In genomic region chr7:116675812-116676355, GRCh38 we compare ENCODE assay signal across 1 cellular context.
TF ChIP-seq lines count a peak whose summit lies in the region.

No MANE protein-coding gene starts in this region.

TF ChIP-seq in HEK293, 187 proteins besides CTCF, POLR2A, EP300 and RAD21 (continued from another document and continues in another):
- TF ChIP-seq ELK4 (IDR thresholded peaks at IDR 0.05; ENCODE audit: borderline replicate concordance, low read depth, low read length): no peak
- TF ChIP-seq ZNF16 (tag by site-specific recombination; IDR thresholded peaks at IDR 0.05; ENCODE audit: low read depth): no peak
- TF ChIP-seq PRDM1 (tag by site-specific recombination; IDR thresholded peaks at IDR 0.05): no peak
- TF ChIP-seq ZSCAN5A (tag by site-specific recombination; IDR thresholded peaks at IDR 0.05): no peak
- TF ChIP-seq ZNF549 (tag by site-specific recombination; IDR thresholded peaks at IDR 0.05): no peak
- no peak for TF ChIP-seq ZNF140 (tag by site-specific recombination; IDR thresholded peaks at IDR 0.05)
- no peak for TF ChIP-seq ZNF239 (tag by site-specific recombination; IDR thresholded peaks at IDR 0.05)
- TF ChIP-seq, protein P1, sequence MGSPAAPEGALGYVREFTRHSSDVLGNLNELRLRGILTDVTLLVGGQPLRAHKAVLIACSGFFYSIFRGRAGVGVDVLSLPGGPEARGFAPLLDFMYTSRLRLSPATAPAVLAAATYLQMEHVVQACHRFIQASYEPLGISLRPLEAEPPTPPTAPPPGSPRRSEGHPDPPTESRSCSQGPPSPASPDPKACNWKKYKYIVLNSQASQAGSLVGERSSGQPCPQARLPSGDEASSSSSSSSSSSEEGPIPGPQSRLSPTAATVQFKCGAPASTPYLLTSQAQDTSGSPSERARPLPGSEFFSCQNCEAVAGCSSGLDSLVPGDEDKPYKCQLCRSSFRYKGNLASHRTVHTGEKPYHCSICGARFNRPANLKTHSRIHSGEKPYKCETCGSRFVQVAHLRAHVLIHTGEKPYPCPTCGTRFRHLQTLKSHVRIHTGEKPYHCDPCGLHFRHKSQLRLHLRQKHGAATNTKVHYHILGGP (tag by site-specific recombination; IDR thresholded peaks at IDR 0.05): no peak
- TF ChIP-seq KLF8 (tag by site-specific recombination; IDR thresholded peaks at IDR 0.05): no peak
- no peak for TF ChIP-seq HOXA7 (CRISPR knock-in tag; IDR thresholded peaks at IDR 0.05; ENCODE audit: borderline replicate concordance)
- TF ChIP-seq GFI1B (tag by site-specific recombination; IDR thresholded peaks at IDR 0.05): peak; percentile 53; the same call in 1 of the 2 replicates
- no peak for TF ChIP-seq ZNF837 (tag by site-specific recombination; IDR thresholded peaks at IDR 0.05)
- peak; percentile 70 for TF ChIP-seq WT1 (tag by site-specific recombination; IDR thresholded peaks at IDR 0.05)
- TF ChIP-seq ZNF157 (tag by site-specific recombination; IDR thresholded peaks at IDR 0.05): no peak
- TF ChIP-seq, protein P2, sequence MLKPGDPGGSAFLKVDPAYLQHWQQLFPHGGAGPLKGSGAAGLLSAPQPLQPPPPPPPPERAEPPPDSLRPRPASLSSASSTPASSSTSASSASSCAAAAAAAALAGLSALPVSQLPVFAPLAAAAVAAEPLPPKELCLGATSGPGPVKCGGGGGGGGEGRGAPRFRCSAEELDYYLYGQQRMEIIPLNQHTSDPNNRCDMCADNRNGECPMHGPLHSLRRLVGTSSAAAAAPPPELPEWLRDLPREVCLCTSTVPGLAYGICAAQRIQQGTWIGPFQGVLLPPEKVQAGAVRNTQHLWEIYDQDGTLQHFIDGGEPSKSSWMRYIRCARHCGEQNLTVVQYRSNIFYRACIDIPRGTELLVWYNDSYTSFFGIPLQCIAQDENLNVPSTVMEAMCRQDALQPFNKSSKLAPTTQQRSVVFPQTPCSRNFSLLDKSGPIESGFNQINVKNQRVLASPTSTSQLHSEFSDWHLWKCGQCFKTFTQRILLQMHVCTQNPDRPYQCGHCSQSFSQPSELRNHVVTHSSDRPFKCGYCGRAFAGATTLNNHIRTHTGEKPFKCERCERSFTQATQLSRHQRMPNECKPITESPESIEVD (tag by site-specific recombination; IDR thresholded peaks at IDR 0.05): peak; percentile 98
- TF ChIP-seq ZNF37A (tag by site-specific recombination; IDR thresholded peaks at IDR 0.05): no peak
- TF ChIP-seq ZNF121 (tag by site-specific recombination; IDR thresholded peaks at IDR 0.05): no peak
- TF ChIP-seq HIC1 (tag by site-specific recombination; IDR thresholded peaks at IDR 0.05): no peak
- no peak for TF ChIP-seq EGR2 (tag by site-specific recombination; IDR thresholded peaks at IDR 0.05; ENCODE audit: low read depth)
- no peak for TF ChIP-seq ZFP41 (tag by site-specific recombination; IDR thresholded peaks at IDR 0.05; ENCODE audit: borderline replicate concordance)
- TF ChIP-seq, protein P3, sequence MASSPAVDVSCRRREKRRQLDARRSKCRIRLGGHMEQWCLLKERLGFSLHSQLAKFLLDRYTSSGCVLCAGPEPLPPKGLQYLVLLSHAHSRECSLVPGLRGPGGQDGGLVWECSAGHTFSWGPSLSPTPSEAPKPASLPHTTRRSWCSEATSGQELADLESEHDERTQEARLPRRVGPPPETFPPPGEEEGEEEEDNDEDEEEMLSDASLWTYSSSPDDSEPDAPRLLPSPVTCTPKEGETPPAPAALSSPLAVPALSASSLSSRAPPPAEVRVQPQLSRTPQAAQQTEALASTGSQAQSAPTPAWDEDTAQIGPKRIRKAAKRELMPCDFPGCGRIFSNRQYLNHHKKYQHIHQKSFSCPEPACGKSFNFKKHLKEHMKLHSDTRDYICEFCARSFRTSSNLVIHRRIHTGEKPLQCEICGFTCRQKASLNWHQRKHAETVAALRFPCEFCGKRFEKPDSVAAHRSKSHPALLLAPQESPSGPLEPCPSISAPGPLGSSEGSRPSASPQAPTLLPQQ (tag by site-specific recombination; IDR thresholded peaks at IDR 0.05): 0 out of 2 replicates have a peak, but pooled peaks have one; percentile 10
- TF ChIP-seq ZNF560 (tag by site-specific recombination; IDR thresholded peaks at IDR 0.05; ENCODE audit: borderline replicate concordance): no peak
- TF ChIP-seq ZFHX2 (tag by site-specific recombination; conservative IDR thresholded peaks at IDR 0.05): no peak
- TF ChIP-seq ZSCAN4 (tag by site-specific recombination; IDR thresholded peaks at IDR 0.05): no peak
- TF ChIP-seq ZNF341 (tag by site-specific recombination; IDR thresholded peaks at IDR 0.05; ENCODE audit: low read depth): no peak
- TF ChIP-seq ZNF311 (tag by site-specific recombination; IDR thresholded peaks at IDR 0.05; ENCODE audit: borderline replicate concordance): no peak
- no peak for TF ChIP-seq KLF1 (tag by site-specific recombination; IDR thresholded peaks at IDR 0.05)
- TF ChIP-seq ZNF654 (tag by site-specific recombination; IDR thresholded peaks at IDR 0.05; ENCODE audit: low read depth): no peak
- no peak for TF ChIP-seq ZNF555 (tag by site-specific recombination; conservative IDR thresholded peaks at IDR 0.05)
- TF ChIP-seq ZNF558 (tag by site-specific recombination; IDR thresholded peaks at IDR 0.05): no peak
- no peak for TF ChIP-seq ZNF433 (tag by site-specific recombination; IDR thresholded peaks at IDR 0.05; ENCODE audit: low read depth)
- peak; percentile 61; the same call in 1 of the 2 replicates for TF ChIP-seq ZNF366 (tag by site-specific recombination; conservative IDR thresholded peaks at IDR 0.05)
- TF ChIP-seq ZBTB1 (tag by site-specific recombination; IDR thresholded peaks at IDR 0.05): no peak
- TF ChIP-seq ZNF449 (tag by site-specific recombination; IDR thresholded peaks at IDR 0.05): no peak
- TF ChIP-seq ZNF48 (tag by site-specific recombination; IDR thresholded peaks at IDR 0.05): no peak
- TF ChIP-seq ZNF776 (tag by site-specific recombination; IDR thresholded peaks at IDR 0.05; ENCODE audit: borderline replicate concordance): no peak
- TF ChIP-seq KLF10 (tag by site-specific recombination; IDR thresholded peaks at IDR 0.05): peak; percentile 57
- no peak for TF ChIP-seq ZNF501 (tag by site-specific recombination; IDR thresholded peaks at IDR 0.05)
- TF ChIP-seq ZNF280C (tag by site-specific recombination; IDR thresholded peaks at IDR 0.05): no peak
- TF ChIP-seq ZNF530 (tag by site-specific recombination; IDR thresholded peaks at IDR 0.05; ENCODE audit: low read depth): no peak
- TF ChIP-seq ZNF660 (tag by site-specific recombination; IDR thresholded peaks at IDR 0.05): no peak
- TF ChIP-seq ZBTB17 (tag by site-specific recombination; IDR thresholded peaks at IDR 0.05): no peak
- no peak for TF ChIP-seq ZNF621 (tag by site-specific recombination; IDR thresholded peaks at IDR 0.05)
- TF ChIP-seq ZNF843 (tag by site-specific recombination; IDR thresholded peaks at IDR 0.05): peak; percentile 81
- no peak for TF ChIP-seq ZNF202 (tag by site-specific recombination; IDR thresholded peaks at IDR 0.05; ENCODE audit: borderline replicate concordance)
- no peak for TF ChIP-seq ZNF596 (tag by site-specific recombination; IDR thresholded peaks at IDR 0.05)
- no peak for TF ChIP-seq ZNF18 (tag by site-specific recombination; IDR thresholded peaks at IDR 0.05)
- TF ChIP-seq, protein P4, sequence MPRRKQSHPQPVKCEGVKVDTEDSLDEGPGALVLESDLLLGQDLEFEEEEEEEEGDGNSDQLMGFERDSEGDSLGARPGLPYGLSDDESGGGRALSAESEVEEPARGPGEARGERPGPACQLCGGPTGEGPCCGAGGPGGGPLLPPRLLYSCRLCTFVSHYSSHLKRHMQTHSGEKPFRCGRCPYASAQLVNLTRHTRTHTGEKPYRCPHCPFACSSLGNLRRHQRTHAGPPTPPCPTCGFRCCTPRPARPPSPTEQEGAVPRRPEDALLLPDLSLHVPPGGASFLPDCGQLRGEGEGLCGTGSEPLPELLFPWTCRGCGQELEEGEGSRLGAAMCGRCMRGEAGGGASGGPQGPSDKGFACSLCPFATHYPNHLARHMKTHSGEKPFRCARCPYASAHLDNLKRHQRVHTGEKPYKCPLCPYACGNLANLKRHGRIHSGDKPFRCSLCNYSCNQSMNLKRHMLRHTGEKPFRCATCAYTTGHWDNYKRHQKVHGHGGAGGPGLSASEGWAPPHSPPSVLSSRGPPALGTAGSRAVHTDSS (tag by site-specific recombination; IDR thresholded peaks at IDR 0.05): no peak
